Comparison of ENCODE assay signal across 10 cellular contexts in genomic region chr7:137878333-137878961, GRCh38. TPM values are rescaled to one million over a fixed set of nuclear protein-coding genes. Genes with fewer than 3 reads are reported as not detected.
DNase-seq lines count a peak whose midpoint lies in the region; ATAC-seq and TF ChIP-seq lines count a peak whose summit lies in the region.
"Had no signal": no experiment of that assay in that cellular context is flagged by ENCODE, and none has a peak within 500 bp of the region (broad histone marks: within the 10 kb centered on the region; RNA-seq: fewer than 3 reads in every experiment).

No MANE protein-coding gene starts in this region.

- H3K36me3 ChIP-seq in vagina, result peaks cover 9 to 28% of the 10 kb centered on the region in 2 donors

- intact Hi-C loops in vagina (cut with DNase I), result no loop called here

- H3K4me1 ChIP-seq in vagina, result peaks cover 42% of the 10 kb centered on the region

- ATAC-seq in activated naive CD8-positive, alpha-beta T cell treated with anti-CD3 and anti-CD28 coated beads, Interleukin-2, amount 50 U/mL, for 24 hours, result no peak
- ATAC-seq in GM21515 (IDR thresholded peaks at IDR 0.05; ENCODE audit: unreplicated experiment), result no peak
- ATAC-seq: A549 had no signal

- H3K4me3 ChIP-seq in fibroblast of pulmonary artery (replicated peaks; ENCODE audit: low read depth, low read length), result no peak overlapping the region
- no peak overlapping the region for H3K4me3 ChIP-seq in vagina
- H3K4me3 ChIP-seq: A549 had no signal

- peaks cover 48% of the 10 kb centered on the region for H3K36me3 Mint-ChIP-seq in activated naive CD8-positive, alpha-beta T cell treated with anti-CD3 and anti-CD28 coated beads for 36 hours
- H3K36me3 Mint-ChIP-seq in activated naive CD8-positive, alpha-beta T cell treated with anti-CD3 and anti-CD28 coated beads, Interleukin-2, amount 50 U/mL, for 24 hours (ENCODE audit: low read depth), result peaks cover 67% of the 10 kb centered on the region
- H3K36me3 Mint-ChIP-seq in neural crest cell (ENCODE audit: low read depth), result peaks cover 57% of the 10 kb centered on the region

- no peaks in the 10 kb centered on the region for H3K27me3 ChIP-seq in vagina

- no peak overlapping the region for H3K4me3 Mint-ChIP-seq in activated naive CD8-positive, alpha-beta T cell treated with anti-CD3 and anti-CD28 coated beads for 36 hours
- no peak overlapping the region for H3K4me3 Mint-ChIP-seq in activated naive CD8-positive, alpha-beta T cell treated with anti-CD3 and anti-CD28 coated beads, Interleukin-2, amount 50 U/mL, for 24 hours
- peak overlapping the region; percentile 11 for H3K4me3 Mint-ChIP-seq in neural crest cell

- no peak for DNase-seq in activated naive CD8-positive, alpha-beta T cell treated with anti-CD3 and anti-CD28 coated beads for 36 hours
- no peak for DNase-seq in activated naive CD8-positive, alpha-beta T cell treated with anti-CD3 and anti-CD28 coated beads, Interleukin-2, amount 50 U/mL, for 24 hours
- DNase-seq in fibroblast of pulmonary artery (ENCODE audit: low read depth), result peak; percentile 47
- no peak for DNase-seq in neural crest cell (ENCODE audit: low read depth, low spot score)
- peak in 1 of 2 donors; percentile 94 for DNase-seq in vagina (ENCODE audit: extremely low spot score in 2 of 2)
- DNase-seq in activated naive CD4-positive, alpha-beta T cell (lab: John Stamatoyannopoulos, UW), result no peak
- DNase-seq in activated CD4-positive, alpha-beta T cell treated with anti-CD3 and anti-CD28 coated beads for 48 hours, result no peak
- DNase-seq: NCI-H1694 had no signal

- H3K9me3 ChIP-seq in vagina, result no peaks in the 10 kb centered on the region

- TF ChIP-seq CTCF in fibroblast of pulmonary artery (IDR thresholded peaks at IDR 0.05; ENCODE audit: low read length, missing control alignments) (no peak), neural crest cell (conservative IDR thresholded peaks at IDR 0.05) (no peak), vagina (IDR thresholded peaks at IDR 0.05) (no peak)

- peak overlapping the region; percentile 51 for H3K27ac ChIP-seq in vagina
- H3K27ac ChIP-seq: A549 had no signal

- no peak for TF ChIP-seq POLR2A in vagina (IDR thresholded peaks at IDR 0.05)

- peaks cover 18% of the 10 kb centered on the region for H3K4me1 Mint-ChIP-seq in activated naive CD8-positive, alpha-beta T cell treated with anti-CD3 and anti-CD28 coated beads for 36 hours
- H3K4me1 Mint-ChIP-seq in activated naive CD8-positive, alpha-beta T cell treated with anti-CD3 and anti-CD28 coated beads, Interleukin-2, amount 50 U/mL, for 24 hours, result peaks cover 34% of the 10 kb centered on the region
- H3K4me1 Mint-ChIP-seq in neural crest cell, result peaks cover 41% of the 10 kb centered on the region

- H3K27ac Mint-ChIP-seq in activated naive CD8-positive, alpha-beta T cell treated with anti-CD3 and anti-CD28 coated beads for 36 hours, result peak overlapping the region; percentile 51
- no peak overlapping the region for H3K27ac Mint-ChIP-seq in activated naive CD8-positive, alpha-beta T cell treated with anti-CD3 and anti-CD28 coated beads, Interleukin-2, amount 50 U/mL, for 24 hours
- H3K27ac Mint-ChIP-seq in neural crest cell (ENCODE audit: unreplicated experiment), result no peak overlapping the region

- no peaks in the 10 kb centered on the region for H3K27me3 Mint-ChIP-seq in activated naive CD8-positive, alpha-beta T cell treated with anti-CD3 and anti-CD28 coated beads for 36 hours
- H3K27me3 Mint-ChIP-seq in activated naive CD8-positive, alpha-beta T cell treated with anti-CD3 and anti-CD28 coated beads, Interleukin-2, amount 50 U/mL, for 24 hours, result peaks cover 1% of the 10 kb centered on the region
- no peaks in the 10 kb centered on the region for H3K27me3 Mint-ChIP-seq in neural crest cell (ENCODE audit: low read depth)

- no peaks in the 10 kb centered on the region for H3K9me3 Mint-ChIP-seq in activated naive CD8-positive, alpha-beta T cell treated with anti-CD3 and anti-CD28 coated beads for 36 hours
- H3K9me3 Mint-ChIP-seq in activated naive CD8-positive, alpha-beta T cell treated with anti-CD3 and anti-CD28 coated beads, Interleukin-2, amount 50 U/mL, for 24 hours, result no peaks in the 10 kb centered on the region
- H3K9me3 Mint-ChIP-seq in neural crest cell, result peaks cover 2% of the 10 kb centered on the region

RNA-seq across cellular contexts. Expression of gene DGKI, which starts 31.7 kb away (rescaled TPM):
- total RNA-seq in activated naive CD8-positive, alpha-beta T cell treated with anti-CD3 and anti-CD28 coated beads for 36 hours, result 1 to 10 TPM; 1.8 to 2.2 TPM
- total RNA-seq in neural crest cell (2.2 and 3.3 TPM in 2 replicates), vagina (1.2 TPM)
